9 cellular contexts compared by ENCODE assay signal in genomic region chr3:15300318-15301078, GRCh38. TPM values are rescaled to one million over a fixed set of nuclear protein-coding genes. Genes with fewer than 3 reads are reported as not detected.
DNase-seq lines count a peak whose midpoint lies in the region; FAIRE-seq and TF ChIP-seq lines count a peak whose summit lies in the region.
"Had no signal": no experiment of that assay in that cellular context is flagged by ENCODE, and none has a peak within 500 bp of the region (broad histone marks: within the 10 kb centered on the region; RNA-seq: fewer than 3 reads in every experiment).

No MANE protein-coding gene starts in this region.

- no peak overlapping the region for H2AFZ ChIP-seq in keratinocyte (ENCODE audit: control insufficient read depth, low read length)

- no peak overlapping the region for H3K9ac ChIP-seq in keratinocyte (ENCODE audit: control insufficient read depth, extremely low read depth, insufficient read depth, low read length)

- no peak for TF ChIP-seq POLR2A in vagina (IDR thresholded peaks at IDR 0.05)

- dilution Hi-C loops in keratinocyte (cut with MboI; ENCODE audit: extremely low pct_ligation_motif_present, low sequenced_read_pairs), result no loop called here

- no peak overlapping the region for H3K4me2 ChIP-seq in keratinocyte (ENCODE audit: control insufficient read depth, extremely low read depth, insufficient read depth, low read depth, low read length)

- H3K4me1 ChIP-seq in keratinocyte (ENCODE audit: control insufficient read depth, extremely low read depth, insufficient read depth, low read length) (peaks cover 13% of the 10 kb centered on the region), vagina (peaks cover 61% of the 10 kb centered on the region)

- H3K36me3 Mint-ChIP-seq in activated naive CD4-positive, alpha-beta T cell treated with anti-CD3 and anti-CD28 coated beads, Interleukin-2, amount 10 ng/mL, durations not matched to agents 7 days and 5 days, result peaks cover 74% of the 10 kb centered on the region
- H3K36me3 Mint-ChIP-seq in activated T-helper 1 cell treated with anti-CD3 and anti-CD28 coated beads, Interleukin-12 subunit alpha, Interleukin-12 subunit beta, Interleukin-2, Interleukin-4 antibody, amounts not matched to agents 30 ng/mL and 10 ng/mL and 1 ng/mL, durations not matched to agents 14 hours and 24 hours and 36 hours (ENCODE audit: low read depth), result peaks cover 60% of the 10 kb centered on the region

- peak; percentile 59 for FAIRE-seq in keratinocyte (lab: Jason Lieb, UNC)

- no peaks in the 10 kb centered on the region for H3K9me1 ChIP-seq in keratinocyte (ENCODE audit: control insufficient read depth, extremely low read depth, insufficient read depth, low read length)

- peaks cover 2% of the 10 kb centered on the region for H4K20me1 ChIP-seq in keratinocyte (ENCODE audit: control insufficient read depth, extremely low read depth, insufficient read depth, low read length)

- H3K27me3 ChIP-seq in keratinocyte (ENCODE audit: control insufficient read depth, extremely low read depth, insufficient read depth, low read length), result no peaks in the 10 kb centered on the region
- H3K27me3 ChIP-seq in vagina, result no peaks in the 10 kb centered on the region

- no peaks in the 10 kb centered on the region for H3K9me3 Mint-ChIP-seq in activated naive CD4-positive, alpha-beta T cell treated with anti-CD3 and anti-CD28 coated beads, Interleukin-2, amount 10 ng/mL, durations not matched to agents 7 days and 5 days
- peaks cover 8% of the 10 kb centered on the region for H3K9me3 Mint-ChIP-seq in activated T-helper 1 cell treated with anti-CD3 and anti-CD28 coated beads, Interleukin-12 subunit alpha, Interleukin-12 subunit beta, Interleukin-2, Interleukin-4 antibody, amounts not matched to agents 30 ng/mL and 10 ng/mL and 1 ng/mL, durations not matched to agents 14 hours and 24 hours and 36 hours

- H3K27ac ChIP-seq in keratinocyte (ENCODE audit: control insufficient read depth, insufficient read depth, low read length), result peak overlapping the region; percentile 4
- peak overlapping the region; percentile 71 for H3K27ac ChIP-seq in vagina

- no peak overlapping the region for H3K4me3 Mint-ChIP-seq in activated naive CD4-positive, alpha-beta T cell treated with anti-CD3 and anti-CD28 coated beads, Interleukin-2, amount 10 ng/mL, durations not matched to agents 7 days and 5 days
- peak overlapping the region; percentile 35 for H3K4me3 Mint-ChIP-seq in activated T-helper 1 cell treated with anti-CD3 and anti-CD28 coated beads, Interleukin-12 subunit alpha, Interleukin-12 subunit beta, Interleukin-2, Interleukin-4 antibody, amounts not matched to agents 30 ng/mL and 10 ng/mL and 1 ng/mL, durations not matched to agents 14 hours and 24 hours and 36 hours

- CTCF ChIA-PET in activated naive CD4-positive, alpha-beta T cell treated with anti-CD3 and anti-CD28 coated beads, Interleukin-2, amount 10 ng/mL, durations not matched to agents 7 days and 5 days (lab: Charles Lee), result interaction anchor here (0.8 to 1.6 kb wide), 4 partner anchors 10 to 32 kb away, joined by 3 to 6 read pairs (median 5); partner anchors contain the start of gene SH3BP5

- H3K4me1 Mint-ChIP-seq in activated naive CD4-positive, alpha-beta T cell treated with anti-CD3 and anti-CD28 coated beads, Interleukin-2, amount 10 ng/mL, durations not matched to agents 7 days and 5 days, result peaks cover 81% of the 10 kb centered on the region
- peaks cover 84% of the 10 kb centered on the region for H3K4me1 Mint-ChIP-seq in activated T-helper 1 cell treated with anti-CD3 and anti-CD28 coated beads, Interleukin-12 subunit alpha, Interleukin-12 subunit beta, Interleukin-2, Interleukin-4 antibody, amounts not matched to agents 30 ng/mL and 10 ng/mL and 1 ng/mL, durations not matched to agents 14 hours and 24 hours and 36 hours (ENCODE audit: low read depth)

- H3K9me3 ChIP-seq in keratinocyte (ENCODE audit: control insufficient read depth, low read depth, low read length) (no peaks in the 10 kb centered on the region), vagina (no peaks in the 10 kb centered on the region)

- intact Hi-C loops in activated T-helper 1 cell treated with anti-CD3 and anti-CD28 coated beads, Interleukin-12 subunit alpha, Interleukin-12 subunit beta, Interleukin-2, Interleukin-4 antibody, amounts not matched to agents 30 ng/mL and 10 ng/mL and 1 ng/mL, durations not matched to agents 14 hours and 24 hours and 36 hours (cut with micrococcal nuclease), result loop anchor here (1.0 kb wide), 1 partner anchor 8 kb away; no protein-coding TSS in a partner anchor
- intact Hi-C loops in vagina (cut with DNase I), result no loop called here

- peak overlapping the region; percentile 17 for H3K27ac Mint-ChIP-seq in activated naive CD4-positive, alpha-beta T cell treated with anti-CD3 and anti-CD28 coated beads, Interleukin-2, amount 10 ng/mL, durations not matched to agents 7 days and 5 days
- peak overlapping the region; percentile 6 for H3K27ac Mint-ChIP-seq in activated T-helper 1 cell treated with anti-CD3 and anti-CD28 coated beads, Interleukin-12 subunit alpha, Interleukin-12 subunit beta, Interleukin-2, Interleukin-4 antibody, amounts not matched to agents 30 ng/mL and 10 ng/mL and 1 ng/mL, durations not matched to agents 14 hours and 24 hours and 36 hours

- no peak overlapping the region for H3K4me3 ChIP-seq in keratinocyte (ENCODE audit: control insufficient read depth in 2 of 3, extremely low read depth in 1 of 3, insufficient read depth in 2 of 3, low read depth in 1 of 3, low read length in 3 of 3)
- no peak overlapping the region for H3K4me3 ChIP-seq in vagina

- H3K27me3 Mint-ChIP-seq in activated naive CD4-positive, alpha-beta T cell treated with anti-CD3 and anti-CD28 coated beads, Interleukin-2, amount 10 ng/mL, durations not matched to agents 7 days and 5 days, result no peaks in the 10 kb centered on the region
- H3K27me3 Mint-ChIP-seq in activated T-helper 1 cell treated with anti-CD3 and anti-CD28 coated beads, Interleukin-12 subunit alpha, Interleukin-12 subunit beta, Interleukin-2, Interleukin-4 antibody, amounts not matched to agents 30 ng/mL and 10 ng/mL and 1 ng/mL, durations not matched to agents 14 hours and 24 hours and 36 hours (ENCODE audit: insufficient read depth), result no peaks in the 10 kb centered on the region

- no peak for DNase-seq in activated naive CD4-positive, alpha-beta T cell treated with anti-CD3 and anti-CD28 coated beads, Interleukin-2, amount 10 ng/mL, durations not matched to agents 7 days and 5 days
- DNase-seq in activated naive CD4-positive, alpha-beta T cell (lab: John Stamatoyannopoulos, UW), result no peak
- no peak for DNase-seq in activated T-helper 1 cell treated with anti-CD3 and anti-CD28 coated beads, Interleukin-12 subunit alpha, Interleukin-12 subunit beta, Interleukin-2, Interleukin-4 antibody, amounts not matched to agents 30 ng/mL and 10 ng/mL and 1 ng/mL, durations not matched to agents 14 hours and 24 hours and 36 hours (ENCODE audit: low spot score)
- no peak for DNase-seq in keratinocyte (ENCODE audit: low read depth, low spot score)
- no peak for DNase-seq in vagina (ENCODE audit: extremely low spot score in 2 of 2)
- DNase-seq in NCI-H2196 (lab: John Stamatoyannopoulos, UW; ENCODE audit: unreplicated experiment), result no peak
- DNase-seq in HT-29 (ENCODE audit: low spot score), result no peak
- DNase-seq in NCI-H1105 (lab: John Stamatoyannopoulos, UW), result no peak
- DNase-seq: NCI-H1105 treated with DMSO at 0.1 percent for 48 hours had no signal

- no peaks in the 10 kb centered on the region for H3K36me3 ChIP-seq in keratinocyte (ENCODE audit: control insufficient read depth in 2 of 2, extremely low read depth in 1 of 2, insufficient read depth in 2 of 2, low read length in 2 of 2)
- peaks cover 0 to 11% of the 10 kb centered on the region in 2 donors for H3K36me3 ChIP-seq in vagina

- TF ChIP-seq CTCF in keratinocyte (optimal IDR thresholded peaks at IDR 0.05 in 1 of 3, IDR thresholded peaks at IDR 0.05 in 1 of 3, conservative IDR thresholded peaks at IDR 0.05 in 1 of 3; ENCODE audit: extremely low read depth in 1 of 3, insufficient read depth in 2 of 3, low read length in 3 of 3), result no peak
- no peak for TF ChIP-seq CTCF in vagina (IDR thresholded peaks at IDR 0.05)

- H3K79me2 ChIP-seq in keratinocyte (ENCODE audit: control insufficient read depth, insufficient read depth, low read length), result no peaks in the 10 kb centered on the region

RNA-seq across cellular contexts. Expression of gene SH3BP5, which starts 31.9 kb away (rescaled TPM):
- total RNA-seq in activated T-helper 1 cell treated with anti-CD3 and anti-CD28 coated beads, Interleukin-12 subunit alpha, Interleukin-12 subunit beta, Interleukin-2, Interleukin-4 antibody, amounts not matched to agents 30 ng/mL and 10 ng/mL and 1 ng/mL, durations not matched to agents 14 hours and 24 hours and 36 hours, result 28.0 and 30.3 TPM in 2 replicates
- 11.7 to 13.4 TPM (median 13.3 TPM) in 3 replicates for polyA plus RNA-seq in keratinocyte
- polyA plus RNA-seq in keratinocyte (2011; ENCODE audit: low read depth), result 20.5 TPM
- 10.6 and 11.5 TPM in 2 replicates for polyA plus RNA-seq in keratinocyte (2011; cell fraction: cytosol; rRNA removed)
- polyA plus RNA-seq in keratinocyte (2011; cell fraction: nucleus; rRNA removed), result 15.7 and 18.3 TPM in 2 replicates
- polyA plus RNA-seq in keratinocyte (2012; ENCODE audit: low replicate concordance), result 9.6 and 11.0 TPM in 2 replicates
- polyA minus RNA-seq in keratinocyte, result 3.6 to 8.2 TPM (median 6.9 TPM) in 3 replicates
- 10.6 TPM for polyA minus RNA-seq in keratinocyte (2011; cell fraction: cytosol; rRNA and poly(A)+ RNA removed)
- polyA minus RNA-seq in keratinocyte (2011; cell fraction: nucleus; rRNA and poly(A)+ RNA removed), result 5.5 and 7.4 TPM in 2 replicates
- total RNA-seq in vagina, result 78.6 TPM
- 0.99 and 1.5 TPM in 2 replicates for total RNA-seq in HT-29 (2014; rRNA removed; shearing (Covaris generic))

Comparison
In these comparisons a context has a peak if more than half of its experiments do, and no peak if none do; other contexts are left out.
1. RNA of gene SH3BP5, which starts 31.9 kb away (total RNA-seq): 78.6 TPM in vagina (single experiment) and 28.0 to 30.3 TPM in activated T-helper 1 cell treated with anti-CD3 and anti-CD28 coated beads, Interleukin-12 subunit alpha, Interleukin-12 subunit beta, Interleukin-2, Interleukin-4 antibody, amounts not matched to agents 30 ng/mL and 10 ng/mL and 1 ng/mL, durations not matched to agents 14 hours and 24 hours and 36 hours; 0.99 to 1.5 TPM in HT-29; every median in the first group is over 10 times any median in the second.